In the genomic region with DNA sequence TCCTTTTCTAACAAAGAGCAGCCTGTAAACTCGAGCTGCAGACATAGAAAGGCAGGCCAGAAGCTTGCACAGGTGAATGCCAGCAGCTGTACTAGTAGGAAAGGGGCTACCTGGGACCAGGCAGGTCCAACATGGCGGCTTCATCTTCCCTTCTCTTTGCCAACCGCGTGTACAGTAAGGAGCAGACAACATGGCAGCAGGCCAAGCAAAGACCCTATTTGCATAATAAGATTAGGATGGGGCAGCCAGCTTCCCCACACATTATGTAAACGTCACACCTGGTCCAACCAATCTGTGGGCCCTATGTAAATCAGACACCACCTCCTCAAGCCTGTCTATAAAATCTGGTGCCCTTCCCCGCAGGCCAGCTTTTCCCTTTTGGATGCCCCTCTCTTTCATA, we compare ENCODE assay signal across 25 cellular contexts.
A peak's percentile ranks its signal among the peaks of the same experiment; 100 is the strongest.
DNase-seq lines count a peak whose midpoint lies in the region; ATAC-seq, FAIRE-seq and TF ChIP-seq lines count a peak whose summit lies in the region.
"Had no signal": no experiment of that assay in that cellular context is flagged by ENCODE, and none has a peak within 500 bp of the region (broad histone marks: within the 10 kb centered on the region; RNA-seq: fewer than 3 reads in every experiment).

No MANE protein-coding gene starts in this region.

- intact Hi-C loops in K562 (cut with micrococcal nuclease): no loop called here

- H3K36me3 ChIP-seq in K562 (ENCODE audit: control insufficient read depth, insufficient read depth, low read length): no peaks in the 10 kb centered on the region
- H3K36me3 ChIP-seq: ascending aorta, heart left ventricle had no signal

- H3K9ac ChIP-seq in K562 (ENCODE audit: insufficient read depth in 1 of 2, low read depth in 2 of 2, low read length in 2 of 2): no peak overlapping the region

- WGBS in K562 (ENCODE audit: insufficient coverage, low coverage, missing lambda C conversion rate): 1% methylated on average over 6 of the region's 6 CpGs

- peak overlapping the region; percentile 37; the same call in 1 of the 2 replicates for H2AFZ ChIP-seq in K562 (ENCODE audit: low read depth, low read length)

- DNase-seq in DMS153 (lab: John Stamatoyannopoulos, UW): peak; percentile 35
- DNase-seq in DMS153 treated with DMSO at 0.1 percent for 48 hours (lab: John Stamatoyannopoulos, UW; ENCODE audit: unreplicated experiment): no peak
- peak; percentile 97 for DNase-seq in NCI-H146 (lab: John Stamatoyannopoulos, UW)
- peak; percentile 78 for DNase-seq in NCI-H524 treated with DMSO at 0.1 percent for 48 hours (lab: John Stamatoyannopoulos, UW)
- peak in 1 of 4 experiments; percentile 37 for DNase-seq in K562 (ENCODE audit: extremely low read depth in 1 of 4, low spot score in 3 of 4)
- DNase-seq in omental fat pad (ENCODE audit: low spot score): no peak
- DNase-seq in coronary artery (ENCODE audit: low spot score): no peak
- DNase-seq: 8988T; activated CD4-positive, alpha-beta T cell treated with anti-CD3 and anti-CD28 coated beads for 4 hours; activated CD8-positive, alpha-beta memory T cell treated with anti-CD3 and anti-CD28 coated beads for 24 hours; activated effector memory CD4-positive, alpha-beta T cell treated with anti-CD3 and anti-CD28 coated beads, Interleukin-2, amount 50 U/mL, for 16 hours; activated naive CD8-positive, alpha-beta T cell treated with anti-CD3 and anti-CD28 coated beads, Interleukin-2, amount 10 ng/mL, durations not matched to agents 7 days and 5 days; caudate nucleus; CD8-positive, alpha-beta T cell; GDM1; heart left ventricle; KBM-7; kidney; naive thymus-derived CD4-positive, alpha-beta T cell; psoas muscle; stimulated activated naive CD4-positive, alpha-beta T cell treated with Interleukin-2 at 50 U/mL for 16 hours had no signal

- no peak overlapping the region for H3K4me2 ChIP-seq in K562 (ENCODE audit: insufficient read depth, low read length)

- H3K27me3 ChIP-seq in K562 (ENCODE audit: control insufficient read depth in 2 of 2, insufficient read depth in 2 of 2, low read length in 2 of 2): no peaks in the 10 kb centered on the region
- H3K27me3 ChIP-seq: ascending aorta had no signal

- no peaks in the 10 kb centered on the region for H3K9me1 ChIP-seq in K562 (ENCODE audit: control insufficient read depth, insufficient read depth, low read length)

- TF ChIP-seq EP300 in K562 (IDR thresholded peaks at IDR 0.05; ENCODE audit: low read length): no peak

- no peaks in the 10 kb centered on the region for H3K79me2 ChIP-seq in K562 (ENCODE audit: control insufficient read depth, insufficient read depth, low read length)

- BruUV-seq in K562 (replicated peaks; lab: Mats Ljungman, UMichigan): no TSS peak

- no peaks in the 10 kb centered on the region for H3K4me1 ChIP-seq in K562 (replicated peaks in 1 of 2; ENCODE audit: control insufficient read depth in 2 of 2, insufficient read depth in 2 of 2, low read length in 2 of 2)
- H3K4me1 ChIP-seq: ascending aorta, heart left ventricle, psoas muscle had no signal

- no peak for TF ChIP-seq RAD21 in K562 (CRISPR knock-in tag; conservative IDR thresholded peaks at IDR 0.05 in 1 of 2, IDR thresholded peaks at IDR 0.05 in 1 of 2)

- no peak for FAIRE-seq in K562 (lab: Jason Lieb, UNC)
- FAIRE-seq: GM19239, HTR-8/SVneo, kidney had no signal

- H3K27ac ChIP-seq in K562 (ENCODE audit: extremely low read depth, low read depth, low read length) (no peak overlapping the region), coronary artery (no peak overlapping the region)
- H3K27ac ChIP-seq: ascending aorta, heart left ventricle, psoas muscle had no signal

- TF ChIP-seq CTCF in K562 (IDR thresholded peaks at IDR 0.05 in 2 of 3, conservative IDR thresholded peaks at IDR 0.05 in 1 of 3; ENCODE audit: insufficient read depth in 2 of 3, low read depth in 1 of 3, low read length in 3 of 3): no peak
- TF ChIP-seq CTCF in omental fat pad (IDR thresholded peaks at IDR 0.05): no peak
- no peak for TF ChIP-seq CTCF in coronary artery (IDR thresholded peaks at IDR 0.05)

- in situ Hi-C loops in K562 (cut with MboI): no loop called here

- ATAC-seq in K562 (peak; percentile 77), omental fat pad (ENCODE audit: low FRiP score) (no peak), HG02642 (IDR thresholded peaks at IDR 0.05; ENCODE audit: poor library complexity, unreplicated experiment) (no peak)
- ATAC-seq: CD8-positive, alpha-beta T cell; heart left ventricle; naive thymus-derived CD4-positive, alpha-beta T cell; psoas muscle had no signal

- no peaks in the 10 kb centered on the region for H4K20me1 ChIP-seq in K562 (replicated peaks; ENCODE audit: control insufficient read depth, insufficient read depth, low read length)

- no peak for TF ChIP-seq POLR2A in K562 (conservative IDR thresholded peaks at IDR 0.05)

- H3K4me3 ChIP-seq in K562 (no peak overlapping the region), coronary artery (no peak overlapping the region)
- H3K4me3 ChIP-seq: ascending aorta, heart left ventricle, psoas muscle had no signal

- POLR2A ChIA-PET in K562 (lab: Yijun Ruan, JAX): interaction anchor here (0.8 kb wide), 1 partner anchor 13 kb away, joined by 3 read pairs; no protein-coding TSS in a partner anchor

- no peaks in the 10 kb centered on the region for H3K9me3 ChIP-seq in K562 (replicated peaks; ENCODE audit: control insufficient read depth, insufficient read depth, low read depth, low read length)
- H3K9me3 ChIP-seq: ascending aorta, heart left ventricle, psoas muscle had no signal

- CTCF ChIA-PET in K562 (lab: Yijun Ruan, JAX; ENCODE audit: low intra/inter-chr PET ratio): no interaction called here

TF ChIP-seq in K562, 482 proteins besides CTCF, POLR2A, EP300 and RAD21:
- TF ChIP-seq, protein P1, sequence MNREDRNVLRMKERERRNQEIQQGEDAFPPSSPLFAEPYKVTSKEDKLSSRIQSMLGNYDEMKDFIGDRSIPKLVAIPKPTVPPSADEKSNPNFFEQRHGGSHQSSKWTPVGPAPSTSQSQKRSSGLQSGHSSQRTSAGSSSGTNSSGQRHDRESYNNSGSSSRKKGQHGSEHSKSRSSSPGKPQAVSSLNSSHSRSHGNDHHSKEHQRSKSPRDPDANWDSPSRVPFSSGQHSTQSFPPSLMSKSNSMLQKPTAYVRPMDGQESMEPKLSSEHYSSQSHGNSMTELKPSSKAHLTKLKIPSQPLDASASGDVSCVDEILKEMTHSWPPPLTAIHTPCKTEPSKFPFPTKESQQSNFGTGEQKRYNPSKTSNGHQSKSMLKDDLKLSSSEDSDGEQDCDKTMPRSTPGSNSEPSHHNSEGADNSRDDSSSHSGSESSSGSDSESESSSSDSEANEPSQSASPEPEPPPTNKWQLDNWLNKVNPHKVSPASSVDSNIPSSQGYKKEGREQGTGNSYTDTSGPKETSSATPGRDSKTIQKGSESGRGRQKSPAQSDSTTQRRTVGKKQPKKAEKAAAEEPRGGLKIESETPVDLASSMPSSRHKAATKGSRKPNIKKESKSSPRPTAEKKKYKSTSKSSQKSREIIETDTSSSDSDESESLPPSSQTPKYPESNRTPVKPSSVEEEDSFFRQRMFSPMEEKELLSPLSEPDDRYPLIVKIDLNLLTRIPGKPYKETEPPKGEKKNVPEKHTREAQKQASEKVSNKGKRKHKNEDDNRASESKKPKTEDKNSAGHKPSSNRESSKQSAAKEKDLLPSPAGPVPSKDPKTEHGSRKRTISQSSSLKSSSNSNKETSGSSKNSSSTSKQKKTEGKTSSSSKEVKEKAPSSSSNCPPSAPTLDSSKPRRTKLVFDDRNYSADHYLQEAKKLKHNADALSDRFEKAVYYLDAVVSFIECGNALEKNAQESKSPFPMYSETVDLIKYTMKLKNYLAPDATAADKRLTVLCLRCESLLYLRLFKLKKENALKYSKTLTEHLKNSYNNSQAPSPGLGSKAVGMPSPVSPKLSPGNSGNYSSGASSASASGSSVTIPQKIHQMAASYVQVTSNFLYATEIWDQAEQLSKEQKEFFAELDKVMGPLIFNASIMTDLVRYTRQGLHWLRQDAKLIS (CRISPR knock-in tag; IDR thresholded peaks at IDR 0.05): no peak
- TF ChIP-seq ZKSCAN1 (IDR thresholded peaks at IDR 0.05; ENCODE audit: low read depth, low read length): no peak
- no peak for TF ChIP-seq ZNF165 (CRISPR knock-in tag; IDR thresholded peaks at IDR 0.05; ENCODE audit: borderline replicate concordance)
- no peak for TF ChIP-seq GATAD2A (IDR thresholded peaks at IDR 0.05)
- TF ChIP-seq ZC3H4 (CRISPR knock-in tag; IDR thresholded peaks at IDR 0.05; ENCODE audit: borderline replicate concordance): no peak
- no peak for TF ChIP-seq CHD4 (IDR thresholded peaks at IDR 0.05; ENCODE audit: insufficient read depth, insufficient replicate concordance, low read depth, low read length, poor library complexity, severe bottlenecking)
- peak in 1 of 3 experiments; percentile 63 for TF ChIP-seq YY1 (IDR thresholded peaks at IDR 0.05; ENCODE audit: borderline replicate concordance in 1 of 3, control insufficient read depth in 1 of 3, extremely low read depth in 1 of 3, insufficient read depth in 3 of 3, insufficient read length in 1 of 3, insufficient replicate concordance in 2 of 3, low read depth in 1 of 3, low read length in 2 of 3)
- no peak for TF ChIP-seq BRCA1 (IDR thresholded peaks at IDR 0.05)
- no peak for TF ChIP-seq BRCA1 (CRISPR knock-in tag; IDR thresholded peaks at IDR 0.05)
- TF ChIP-seq FOXK2 (conservative IDR thresholded peaks at IDR 0.05 in 1 of 2, IDR thresholded peaks at IDR 0.05 in 1 of 2; ENCODE audit: low read depth in 2 of 2): no peak
- TF ChIP-seq TOE1 (IDR thresholded peaks at IDR 0.05; ENCODE audit: borderline replicate concordance): no peak
- no peak for TF ChIP-seq TOE1 (CRISPR knock-in tag; IDR thresholded peaks at IDR 0.05; ENCODE audit: borderline replicate concordance, low read depth)
- TF ChIP-seq, protein P2, sequence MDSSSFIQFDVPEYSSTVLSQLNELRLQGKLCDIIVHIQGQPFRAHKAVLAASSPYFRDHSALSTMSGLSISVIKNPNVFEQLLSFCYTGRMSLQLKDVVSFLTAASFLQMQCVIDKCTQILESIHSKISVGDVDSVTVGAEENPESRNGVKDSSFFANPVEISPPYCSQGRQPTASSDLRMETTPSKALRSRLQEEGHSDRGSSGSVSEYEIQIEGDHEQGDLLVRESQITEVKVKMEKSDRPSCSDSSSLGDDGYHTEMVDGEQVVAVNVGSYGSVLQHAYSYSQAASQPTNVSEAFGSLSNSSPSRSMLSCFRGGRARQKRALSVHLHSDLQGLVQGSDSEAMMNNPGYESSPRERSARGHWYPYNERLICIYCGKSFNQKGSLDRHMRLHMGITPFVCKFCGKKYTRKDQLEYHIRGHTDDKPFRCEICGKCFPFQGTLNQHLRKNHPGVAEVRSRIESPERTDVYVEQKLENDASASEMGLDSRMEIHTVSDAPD (CRISPR knock-in tag; IDR thresholded peaks at IDR 0.05): no peak
- TF ChIP-seq C11orf30 (IDR thresholded peaks at IDR 0.05; ENCODE audit: low read depth): no peak
- no peak for TF ChIP-seq NCOA6 (IDR thresholded peaks at IDR 0.05)
- peak; percentile 59 for TF ChIP-seq NFIC (IDR thresholded peaks at IDR 0.05)

Comparison
In these comparisons a context has a peak if more than half of its experiments do, and no peak if none do; other contexts are left out.
1. DNase-seq: peak in DMS153 (single experiment), NCI-H146 (single experiment) and NCI-H524 treated with DMSO at 0.1 percent for 48 hours (single experiment); none in DMS153 treated with DMSO at 0.1 percent for 48 hours (single experiment), omental fat pad (single experiment) and coronary artery (single experiment).